1 cellular context compared by ENCODE assay signal in the genomic region with DNA sequence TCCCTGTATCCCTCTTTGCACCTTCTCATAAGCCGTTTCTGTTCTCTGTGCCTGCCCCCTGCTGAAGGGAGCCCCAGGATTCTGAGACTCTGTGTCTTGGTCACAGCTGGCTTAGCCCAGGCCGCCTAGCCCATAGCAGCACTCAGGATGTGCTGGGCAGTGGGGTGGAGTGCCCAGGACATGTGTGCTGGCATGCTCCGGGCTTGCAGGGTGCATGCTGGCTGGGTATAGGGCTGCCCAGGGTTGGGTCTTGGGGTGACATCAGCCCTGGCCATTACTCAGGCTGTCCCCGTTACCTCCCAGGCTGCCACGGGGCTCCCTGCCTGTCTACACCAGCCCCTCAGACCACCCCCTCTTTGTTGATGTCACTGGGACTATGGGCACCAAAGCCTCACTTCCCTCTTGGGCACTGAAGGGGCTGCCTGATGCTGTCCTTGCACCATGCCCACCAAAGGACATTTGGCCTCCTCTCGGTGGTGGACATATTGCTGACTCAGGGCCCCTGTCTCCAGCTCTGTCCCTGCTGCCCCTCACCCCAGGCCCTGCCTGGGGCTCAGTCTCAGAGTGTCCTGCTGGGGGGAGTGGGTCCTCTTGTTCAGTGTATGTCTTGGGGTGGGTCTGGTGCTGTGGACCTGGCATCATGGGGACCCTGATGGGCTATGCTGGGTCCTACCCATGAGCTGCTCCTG.
TF ChIP-seq lines count a peak whose summit lies in the region.

No MANE protein-coding gene starts in this region.

TF ChIP-seq in GM23338, 12 proteins besides CTCF, POLR2A, EP300 and RAD21 (continued from another document):
- TF ChIP-seq, protein P1, sequence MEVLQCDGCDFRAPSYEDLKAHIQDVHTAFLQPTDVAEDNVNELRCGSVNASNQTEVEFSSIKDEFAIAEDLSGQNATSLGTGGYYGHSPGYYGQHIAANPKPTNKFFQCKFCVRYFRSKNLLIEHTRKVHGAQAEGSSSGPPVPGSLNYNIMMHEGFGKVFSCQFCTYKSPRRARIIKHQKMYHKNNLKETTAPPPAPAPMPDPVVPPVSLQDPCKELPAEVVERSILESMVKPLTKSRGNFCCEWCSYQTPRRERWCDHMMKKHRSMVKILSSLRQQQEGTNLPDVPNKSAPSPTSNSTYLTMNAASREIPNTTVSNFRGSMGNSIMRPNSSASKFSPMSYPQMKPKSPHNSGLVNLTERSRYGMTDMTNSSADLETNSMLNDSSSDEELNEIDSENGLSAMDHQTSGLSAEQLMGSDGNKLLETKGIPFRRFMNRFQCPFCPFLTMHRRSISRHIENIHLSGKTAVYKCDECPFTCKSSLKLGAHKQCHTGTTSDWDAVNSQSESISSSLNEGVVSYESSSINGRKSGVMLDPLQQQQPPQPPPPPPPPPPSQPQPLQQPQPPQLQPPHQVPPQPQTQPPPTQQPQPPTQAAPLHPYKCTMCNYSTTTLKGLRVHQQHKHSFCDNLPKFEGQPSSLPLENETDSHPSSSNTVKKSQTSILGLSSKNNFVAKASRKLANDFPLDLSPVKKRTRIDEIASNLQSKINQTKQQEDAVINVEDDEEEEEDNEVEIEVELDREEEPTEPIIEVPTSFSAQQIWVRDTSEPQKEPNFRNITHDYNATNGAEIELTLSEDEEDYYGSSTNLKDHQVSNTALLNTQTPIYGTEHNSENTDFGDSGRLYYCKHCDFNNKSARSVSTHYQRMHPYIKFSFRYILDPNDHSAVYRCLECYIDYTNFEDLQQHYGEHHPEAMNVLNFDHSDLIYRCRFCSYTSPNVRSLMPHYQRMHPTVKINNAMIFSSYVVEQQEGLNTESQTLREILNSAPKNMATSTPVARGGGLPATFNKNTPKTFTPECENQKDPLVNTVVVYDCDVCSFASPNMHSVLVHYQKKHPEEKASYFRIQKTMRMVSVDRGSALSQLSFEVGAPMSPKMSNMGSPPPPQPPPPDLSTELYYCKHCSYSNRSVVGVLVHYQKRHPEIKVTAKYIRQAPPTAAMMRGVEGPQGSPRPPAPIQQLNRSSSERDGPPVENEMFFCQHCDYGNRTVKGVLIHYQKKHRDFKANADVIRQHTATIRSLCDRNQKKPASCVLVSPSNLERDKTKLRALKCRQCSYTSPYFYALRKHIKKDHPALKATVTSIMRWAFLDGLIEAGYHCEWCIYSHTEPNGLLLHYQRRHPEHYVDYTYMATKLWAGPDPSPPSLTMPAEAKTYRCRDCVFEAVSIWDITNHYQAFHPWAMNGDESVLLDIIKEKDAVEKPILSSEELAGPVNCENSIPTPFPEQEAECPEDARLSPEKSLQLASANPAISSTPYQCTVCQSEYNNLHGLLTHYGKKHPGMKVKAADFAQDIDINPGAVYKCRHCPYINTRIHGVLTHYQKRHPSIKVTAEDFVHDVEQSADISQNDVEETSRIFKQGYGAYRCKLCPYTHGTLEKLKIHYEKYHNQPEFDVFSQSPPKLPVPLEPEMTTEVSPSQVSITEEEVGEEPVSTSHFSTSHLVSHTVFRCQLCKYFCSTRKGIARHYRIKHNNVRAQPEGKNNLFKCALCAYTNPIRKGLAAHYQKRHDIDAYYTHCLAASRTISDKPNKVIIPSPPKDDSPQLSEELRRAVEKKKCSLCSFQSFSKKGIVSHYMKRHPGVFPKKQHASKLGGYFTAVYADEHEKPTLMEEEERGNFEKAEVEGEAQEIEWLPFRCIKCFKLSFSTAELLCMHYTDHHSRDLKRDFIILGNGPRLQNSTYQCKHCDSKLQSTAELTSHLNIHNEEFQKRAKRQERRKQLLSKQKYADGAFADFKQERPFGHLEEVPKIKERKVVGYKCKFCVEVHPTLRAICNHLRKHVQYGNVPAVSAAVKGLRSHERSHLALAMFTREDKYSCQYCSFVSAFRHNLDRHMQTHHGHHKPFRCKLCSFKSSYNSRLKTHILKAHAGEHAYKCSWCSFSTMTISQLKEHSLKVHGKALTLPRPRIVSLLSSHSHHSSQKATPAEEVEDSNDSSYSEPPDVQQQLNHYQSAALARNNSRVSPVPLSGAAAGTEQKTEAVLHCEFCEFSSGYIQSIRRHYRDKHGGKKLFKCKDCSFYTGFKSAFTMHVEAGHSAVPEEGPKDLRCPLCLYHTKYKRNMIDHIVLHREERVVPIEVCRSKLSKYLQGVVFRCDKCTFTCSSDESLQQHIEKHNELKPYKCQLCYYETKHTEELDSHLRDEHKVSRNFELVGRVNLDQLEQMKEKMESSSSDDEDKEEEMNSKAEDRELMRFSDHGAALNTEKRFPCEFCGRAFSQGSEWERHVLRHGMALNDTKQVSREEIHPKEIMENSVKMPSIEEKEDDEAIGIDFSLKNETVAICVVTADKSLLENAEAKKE (CRISPR knock-in tag; IDR thresholded peaks at IDR 0.05) = no peak
- no peak for TF ChIP-seq JUNB (IDR thresholded peaks at IDR 0.05; ENCODE audit: unreplicated experiment)
- TF ChIP-seq EZH2 (IDR thresholded peaks at IDR 0.05; ENCODE audit: low read depth, unreplicated experiment) = no peak
- TF ChIP-seq, protein P2, sequence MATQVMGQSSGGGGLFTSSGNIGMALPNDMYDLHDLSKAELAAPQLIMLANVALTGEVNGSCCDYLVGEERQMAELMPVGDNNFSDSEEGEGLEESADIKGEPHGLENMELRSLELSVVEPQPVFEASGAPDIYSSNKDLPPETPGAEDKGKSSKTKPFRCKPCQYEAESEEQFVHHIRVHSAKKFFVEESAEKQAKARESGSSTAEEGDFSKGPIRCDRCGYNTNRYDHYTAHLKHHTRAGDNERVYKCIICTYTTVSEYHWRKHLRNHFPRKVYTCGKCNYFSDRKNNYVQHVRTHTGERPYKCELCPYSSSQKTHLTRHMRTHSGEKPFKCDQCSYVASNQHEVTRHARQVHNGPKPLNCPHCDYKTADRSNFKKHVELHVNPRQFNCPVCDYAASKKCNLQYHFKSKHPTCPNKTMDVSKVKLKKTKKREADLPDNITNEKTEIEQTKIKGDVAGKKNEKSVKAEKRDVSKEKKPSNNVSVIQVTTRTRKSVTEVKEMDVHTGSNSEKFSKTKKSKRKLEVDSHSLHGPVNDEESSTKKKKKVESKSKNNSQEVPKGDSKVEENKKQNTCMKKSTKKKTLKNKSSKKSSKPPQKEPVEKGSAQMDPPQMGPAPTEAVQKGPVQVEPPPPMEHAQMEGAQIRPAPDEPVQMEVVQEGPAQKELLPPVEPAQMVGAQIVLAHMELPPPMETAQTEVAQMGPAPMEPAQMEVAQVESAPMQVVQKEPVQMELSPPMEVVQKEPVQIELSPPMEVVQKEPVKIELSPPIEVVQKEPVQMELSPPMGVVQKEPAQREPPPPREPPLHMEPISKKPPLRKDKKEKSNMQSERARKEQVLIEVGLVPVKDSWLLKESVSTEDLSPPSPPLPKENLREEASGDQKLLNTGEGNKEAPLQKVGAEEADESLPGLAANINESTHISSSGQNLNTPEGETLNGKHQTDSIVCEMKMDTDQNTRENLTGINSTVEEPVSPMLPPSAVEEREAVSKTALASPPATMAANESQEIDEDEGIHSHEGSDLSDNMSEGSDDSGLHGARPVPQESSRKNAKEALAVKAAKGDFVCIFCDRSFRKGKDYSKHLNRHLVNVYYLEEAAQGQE (IDR thresholded peaks at IDR 0.05; ENCODE audit: unreplicated experiment) = no peak
